21 cellular contexts compared by ENCODE assay signal in genomic region chr7:71507665-71508064, GRCh38.
DNase-seq lines count a peak whose midpoint lies in the region; ATAC-seq, FAIRE-seq and TF ChIP-seq lines count a peak whose summit lies in the region.
"Had no signal": no experiment of that assay in that cellular context is flagged by ENCODE, and none has a peak within 500 bp of the region (broad histone marks: within the 10 kb centered on the region; RNA-seq: fewer than 3 reads in every experiment).

No MANE protein-coding gene starts in this region.

- H4K20me1 ChIP-seq in H1 (replicated peaks in 1 of 2; ENCODE audit: control insufficient read depth in 1 of 2, insufficient read depth in 2 of 2, low read length in 2 of 2) (peaks cover 0 to 2% of the 10 kb centered on the region in 2 experiments), neural progenitor cell (ENCODE audit: low read depth) (no peaks in the 10 kb centered on the region)

- H3F3A ChIP-seq in neural progenitor cell (ENCODE audit: low read depth): peaks cover 20% of the 10 kb centered on the region

- no peaks in the 10 kb centered on the region for H3K23me2 ChIP-seq in H1 (ENCODE audit: low read depth, low read length)

- H3K27me3 ChIP-seq in H1 (replicated peaks in 1 of 4; ENCODE audit: control insufficient read depth in 3 of 4, extremely low read depth in 1 of 4, insufficient read depth in 3 of 4, low read length in 3 of 4) (no peaks in the 10 kb centered on the region), neural progenitor cell (no peaks in the 10 kb centered on the region)
- H3K27me3 ChIP-seq: Peyer's patch had no signal

- no peaks in the 10 kb centered on the region; a peak in 2 of 8 replicates for H3K36me3 ChIP-seq in H1 (ENCODE audit: control insufficient read depth in 2 of 4, insufficient read depth in 4 of 4, low read length in 3 of 4)
- H3K36me3 ChIP-seq in neural progenitor cell: no peaks in the 10 kb centered on the region
- H3K36me3 ChIP-seq: HAP-1, Peyer's patch had no signal

- peak overlapping the region; percentile 31; the same call in 1 of the 2 replicates for H2BK12ac ChIP-seq in H1 (ENCODE audit: low read depth, low read length)

- no peak overlapping the region for H3K4me3 Mint-ChIP-seq in neural progenitor cell
- no peak overlapping the region for H3K4me3 Mint-ChIP-seq in activated CD8-positive, alpha-beta T cell treated with anti-CD3 and anti-CD28 coated beads, Interleukin-2, amount 10 ng/mL, durations not matched to agents 7 days and 5 days
- H3K4me3 Mint-ChIP-seq: CD8-positive, alpha-beta memory T cell; T-helper 1 cell treated with Interleukin-12 subunit alpha and Interleukin-12 subunit beta and Interleukin-4 antibody, amounts not matched to agents 30 μg/mL and 1 μg/mL, for 36 hours had no signal

- in situ Hi-C loops in G401 (cut with HindIII; ENCODE audit: low sequenced_read_pairs): no loop called here

- H3K9me3 ChIP-seq in H1 (ENCODE audit: insufficient read depth in 2 of 2, low read depth in 1 of 2, low read length in 1 of 2): no peaks in the 10 kb centered on the region; a peak in 1 of 4 replicates
- H3K9me3 ChIP-seq in neural progenitor cell (ENCODE audit: low read depth): no peaks in the 10 kb centered on the region
- H3K9me3 ChIP-seq: HAP-1, Peyer's patch had no signal

- POLR2A ChIA-PET in H1 (lab: Charles Lee; ENCODE audit: partially characterized antibody): no interaction called here
- POLR2A ChIA-PET in activated CD8-positive, alpha-beta T cell treated with anti-CD3 and anti-CD28 coated beads, Interleukin-2, amount 10 ng/mL, durations not matched to agents 7 days and 5 days (lab: Charles Lee): no interaction called here

- H3K4me2 ChIP-seq in H1 (ENCODE audit: insufficient read depth in 1 of 2, low read depth in 2 of 2, low read length in 2 of 2): no peak overlapping the region; a peak in 1 of 4 replicates
- peak overlapping the region; percentile 67 for H3K4me2 ChIP-seq in neural progenitor cell

- FAIRE-seq in H1 (lab: Jason Lieb, UNC): no peak

- peaks cover 9% of the 10 kb centered on the region for H3K27me3 Mint-ChIP-seq in neural progenitor cell (ENCODE audit: insufficient read depth, low read depth)
- no peaks in the 10 kb centered on the region for H3K27me3 Mint-ChIP-seq in activated CD8-positive, alpha-beta T cell treated with anti-CD3 and anti-CD28 coated beads, Interleukin-2, amount 10 ng/mL, durations not matched to agents 7 days and 5 days (ENCODE audit: low read depth)
- H3K27me3 Mint-ChIP-seq: CD8-positive, alpha-beta memory T cell had no signal

- WGBS in H1 (ENCODE audit: extremely low coverage in 1 of 2, insufficient coverage in 1 of 2, insufficient read length in 1 of 2, insufficient replicate concordance in 2 of 2, low coverage in 1 of 2, low lambda C conversion rate in 2 of 2, missing lambda C conversion rate in 1 of 2), 2 experiments: 66% methylated on average over 4 of the region's 4 CpGs; no CpG with 5 or more reads in 1 of the 2 experiments

- H2BK5ac ChIP-seq in H1 (ENCODE audit: low read depth, low read length): peak overlapping the region; percentile 38; the same call in 1 of the 2 replicates

- H4K91ac ChIP-seq in H1 (replicated peaks; ENCODE audit: insufficient read length, low read length): no peak overlapping the region

- H3K4ac ChIP-seq in H1 (replicated peaks; ENCODE audit: insufficient read length, low read depth, low read length): no peak overlapping the region

- peak; percentile 37 for DNase-seq in G401 (ENCODE audit: low spot score)
- DNase-seq in NCI-H82 treated with DMSO at 0.1 percent for 48 hours (lab: John Stamatoyannopoulos, UW; ENCODE audit: unreplicated experiment): peak; percentile 45
- no peak for DNase-seq in H1 (ENCODE audit: low read depth in 1 of 2, low spot score in 2 of 2)
- peak; percentile 69 for DNase-seq in neural progenitor cell (ENCODE audit: low spot score)
- no peak for DNase-seq in SKM-1 (lab: John Stamatoyannopoulos, UW; ENCODE audit: unreplicated experiment)
- DNase-seq in activated CD8-positive, alpha-beta T cell treated with anti-CD3 and anti-CD28 coated beads, Interleukin-2, amount 10 ng/mL, durations not matched to agents 7 days and 5 days: no peak
- DNase-seq in OCI-M1 (lab: John Stamatoyannopoulos, UW): no peak
- DNase-seq: AML-193; Calu3; CD8-positive, alpha-beta memory T cell; MM.1S; NCI-H1092; NCI-H1436; NCI-H187 treated with DMSO at 0.1 percent for 48 hours; NCI-H2107; NCI-H510A; Peyer's patch had no signal

- no peak overlapping the region for H3K27ac ChIP-seq in H1 (ENCODE audit: low read depth, low read length)
- peak overlapping the region; percentile 72 for H3K27ac ChIP-seq in neural progenitor cell
- H3K27ac ChIP-seq: C4-2B, Peyer's patch had no signal

- H3K79me2 ChIP-seq in H1 (ENCODE audit: control insufficient read depth in 1 of 2, insufficient read depth in 2 of 2, low read length in 2 of 2): no peaks in the 10 kb centered on the region
- no peaks in the 10 kb centered on the region for H3K79me2 ChIP-seq in neural progenitor cell (ENCODE audit: low read depth)

- ATAC-seq in GM21360 (IDR thresholded peaks at IDR 0.05; ENCODE audit: unreplicated experiment): no peak
- no peak for ATAC-seq in activated CD8-positive, alpha-beta T cell treated with anti-CD3 and anti-CD28 coated beads, Interleukin-2, amount 10 ng/mL, durations not matched to agents 7 days and 5 days

- no peak for TF ChIP-seq POLR2A in H1 (IDR thresholded peaks at IDR 0.05; ENCODE audit: control extremely low read depth in 1 of 2, low read depth in 2 of 2, low read length in 2 of 2)

- H2BK20ac ChIP-seq in H1 (ENCODE audit: low read length): peak overlapping the region; percentile 21; the same call in 1 of the 2 replicates

- H2BK120ac ChIP-seq in H1 (replicated peaks; ENCODE audit: low read depth, low read length): peak overlapping the region; percentile 19

- TF ChIP-seq EP300 in H1 (IDR thresholded peaks at IDR 0.05; ENCODE audit: borderline replicate concordance in 1 of 2, low read depth in 2 of 2, low read length in 2 of 2): no peak

- no peak overlapping the region for H3K14ac ChIP-seq in H1 (ENCODE audit: insufficient read length)

- H3K23ac ChIP-seq in H1 (ENCODE audit: insufficient read length): no peak overlapping the region

- no peak overlapping the region for H2BK15ac ChIP-seq in H1 (ENCODE audit: low read length)

- CTCF ChIA-PET in H1 (lab: Charles Lee; ENCODE audit: partially characterized antibody): interaction anchor here (0.6 to 8.5 kb wide), 10 partner anchors 9 to 695 kb away, joined by 3 to 61 read pairs (median 4); no protein-coding TSS in a partner anchor
- CTCF ChIA-PET in activated CD8-positive, alpha-beta T cell treated with anti-CD3 and anti-CD28 coated beads, Interleukin-2, amount 10 ng/mL, durations not matched to agents 7 days and 5 days (lab: Charles Lee): no interaction called here

- H3K79me1 ChIP-seq in H1 (ENCODE audit: low read depth, low read length): no peaks in the 10 kb centered on the region; the same call in 1 of the 2 replicates

- peak overlapping the region; percentile 62 for H3K27ac Mint-ChIP-seq in neural progenitor cell
- H3K27ac Mint-ChIP-seq in activated CD8-positive, alpha-beta T cell treated with anti-CD3 and anti-CD28 coated beads, Interleukin-2, amount 10 ng/mL, durations not matched to agents 7 days and 5 days: no peak overlapping the region
- H3K27ac Mint-ChIP-seq: CD8-positive, alpha-beta memory T cell; T-helper 1 cell treated with Interleukin-12 subunit alpha and Interleukin-12 subunit beta and Interleukin-4 antibody, amounts not matched to agents 30 μg/mL and 1 μg/mL, for 36 hours had no signal

- H3K9ac ChIP-seq in H1 (replicated peaks in 1 of 4; ENCODE audit: extremely low read depth in 1 of 4, low read depth in 3 of 4, low read length in 3 of 4): peak overlapping the region in 1 of 4 experiments; percentile 4; a peak in 1 of 7 replicates
- H3K9ac ChIP-seq in neural progenitor cell: no peak overlapping the region

- H3K9me3 Mint-ChIP-seq in neural progenitor cell: peaks cover 5% of the 10 kb centered on the region
- H3K9me3 Mint-ChIP-seq in activated CD8-positive, alpha-beta T cell treated with anti-CD3 and anti-CD28 coated beads, Interleukin-2, amount 10 ng/mL, durations not matched to agents 7 days and 5 days (ENCODE audit: insufficient read depth): peaks cover 15% of the 10 kb centered on the region

- H3K18ac ChIP-seq in H1 (ENCODE audit: extremely low read depth, low read length): peak overlapping the region; percentile 51

- TF ChIP-seq CTCF in H1 (IDR thresholded peaks at IDR 0.05; ENCODE audit: control extremely low read depth in 1 of 3, insufficient read depth in 1 of 3, low read depth in 1 of 3, low read length in 3 of 3) (no peak), neural progenitor cell (IDR thresholded peaks at IDR 0.05) (no peak)

- TF ChIP-seq RAD21 in H1 (IDR thresholded peaks at IDR 0.05 in 1 of 2, conservative IDR thresholded peaks at IDR 0.05 in 1 of 2; ENCODE audit: low read depth in 2 of 2, low read length in 2 of 2): no peak

- no peak overlapping the region for H4K8ac ChIP-seq in H1 (ENCODE audit: extremely low read depth, insufficient read depth, low read length)

- H3K4me1 ChIP-seq in H1 (replicated peaks in 1 of 4; ENCODE audit: control insufficient read depth in 3 of 4, insufficient read depth in 4 of 4, low read length in 3 of 4) (peaks cover 2 to 10% (median 6%) of the 10 kb centered on the region in 4 experiments; a peak in 5 of 7 replicates), neural progenitor cell (peaks cover 23% of the 10 kb centered on the region)
- H3K4me1 ChIP-seq: HAP-1, Peyer's patch had no signal

- H2AFZ ChIP-seq in H1 (ENCODE audit: low read length): no peak overlapping the region
- H2AFZ ChIP-seq in neural progenitor cell (replicated peaks): no peak overlapping the region

- H3K56ac ChIP-seq in H1 (replicated peaks; ENCODE audit: insufficient read length, low read depth, low read length): no peak overlapping the region

- no peaks in the 10 kb centered on the region for H3K36me3 Mint-ChIP-seq in neural progenitor cell
- no peaks in the 10 kb centered on the region for H3K36me3 Mint-ChIP-seq in activated CD8-positive, alpha-beta T cell treated with anti-CD3 and anti-CD28 coated beads, Interleukin-2, amount 10 ng/mL, durations not matched to agents 7 days and 5 days (ENCODE audit: low read depth)
- H3K36me3 Mint-ChIP-seq: CD8-positive, alpha-beta memory T cell had no signal

- H2AK5ac ChIP-seq in H1 (ENCODE audit: low read depth, low read length): no peak overlapping the region

- H4K5ac ChIP-seq in H1 (ENCODE audit: insufficient read length, low read depth, low read length): no peak overlapping the region

- peaks cover 22% of the 10 kb centered on the region for H3K4me1 Mint-ChIP-seq in neural progenitor cell
- H3K4me1 Mint-ChIP-seq in activated CD8-positive, alpha-beta T cell treated with anti-CD3 and anti-CD28 coated beads, Interleukin-2, amount 10 ng/mL, durations not matched to agents 7 days and 5 days (ENCODE audit: low read depth): no peaks in the 10 kb centered on the region
- H3K4me1 Mint-ChIP-seq: CD8-positive, alpha-beta memory T cell had no signal

- H3K4me3 ChIP-seq in H1 (ENCODE audit: extremely low read depth in 1 of 4, insufficient read depth in 2 of 4, low read depth in 3 of 4, low read length in 4 of 4) (no peak overlapping the region), neural progenitor cell (no peak overlapping the region)
- H3K4me3 ChIP-seq: HAP-1, Peyer's patch had no signal

TF ChIP-seq in H1, 55 proteins besides CTCF, POLR2A, EP300 and RAD21 (continues in another document):
- TF ChIP-seq SP2 (IDR thresholded peaks at IDR 0.05; ENCODE audit: low read length) (no peak), BACH1 (IDR thresholded peaks at IDR 0.05; ENCODE audit: low read length) (no peak)

Comparison
In these comparisons a context has a peak if more than half of its experiments do, and no peak if none do; other contexts are left out.
1. DNase-seq: peak in G401 (single experiment), NCI-H82 treated with DMSO at 0.1 percent for 48 hours (single experiment) and neural progenitor cell (single experiment); none in H1 (0 of 2), SKM-1 (single experiment), activated CD8-positive, alpha-beta T cell treated with anti-CD3 and anti-CD28 coated beads, Interleukin-2, amount 10 ng/mL, durations not matched to agents 7 days and 5 days (single experiment) and OCI-M1 (single experiment).